21 cellular contexts compared by ENCODE assay signal in the genomic region with DNA sequence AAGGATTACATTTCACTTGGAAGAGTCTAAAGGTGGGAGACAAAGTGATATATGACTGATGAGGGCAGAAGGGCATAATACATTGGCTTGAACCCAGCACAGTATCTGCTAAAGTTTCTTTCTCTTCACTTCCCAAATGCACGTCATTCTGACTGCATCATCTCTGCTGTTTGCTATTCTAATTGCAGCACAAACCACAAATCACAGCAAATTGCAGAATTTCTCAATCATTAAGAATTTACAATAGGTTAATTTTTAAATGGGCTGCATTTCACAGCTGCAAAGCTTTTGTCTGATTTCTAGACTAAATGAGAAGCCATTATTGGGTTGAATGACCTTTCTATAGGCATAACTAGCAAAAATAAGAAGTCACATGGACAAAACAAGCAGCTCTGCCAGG.
"Had no signal": no experiment of that assay in that cellular context is flagged by ENCODE, and none has a peak within 500 bp of the region (broad histone marks: within the 10 kb centered on the region; RNA-seq: fewer than 3 reads in every experiment).

No MANE protein-coding gene starts in this region.

- ATAC-seq: foreskin keratinocyte; left ventricle myocardium superior; psoas muscle; sciatic nerve; stimulated activated memory B cell treated with anti-CD40 and anti-IgM and Interleukin-4, amounts not matched to agents 10 μg/mL and 1 μg/mL and 100 μg/mL, for 72 hours had no signal

- DNase-seq: activated CD4-positive, alpha-beta T cell treated with anti-CD3 and anti-CD28 coated beads, Interleukin-2, amount 50 U/mL, for 4 hours; activated CD4-positive, CD25-positive, alpha-beta regulatory T cell treated with anti-CD3 and anti-CD28 coated beads, Interleukin-2, amount 50 U/mL, for 72 hours; activated effector memory CD4-positive, alpha-beta T cell treated with Interleukin-2 at 50 U/mL for 16 hours; activated T-cell treated with anti-CD3 and anti-CD28 coated beads, Interleukin-2, amount 50 U/mL, for 1 hour; amniotic stem cell; brain microvascular endothelial cell; cerebellar nuclear complex; dermis blood vessel endothelial cell; erythroblast; foreskin keratinocyte; head of caudate nucleus; left ventricle myocardium superior; mesendoderm; nephron progenitor cell; psoas muscle; spleen; stimulated activated CD4-positive, alpha-beta T cell treated with anti-CD3 and anti-CD28 coated beads, Interleukin-1b, Interleukin-23, amount 100 ng/mL, for 48 hours; transverse colon had no signal

- H3K36me3 ChIP-seq: brain microvascular endothelial cell, spleen, transverse colon had no signal

- H3K4me3 ChIP-seq: psoas muscle, spleen, transverse colon had no signal

- H3K4me1 Mint-ChIP-seq: activated naive CD4-positive, alpha-beta T cell treated with anti-CD3 and anti-CD28 coated beads, Interleukin-2, amount 50 U/mL, for 24 hours had no signal

- H3K9me3 Mint-ChIP-seq: activated naive CD4-positive, alpha-beta T cell treated with anti-CD3 and anti-CD28 coated beads, Interleukin-2, amount 50 U/mL, for 24 hours; nephron progenitor cell had no signal

- H3K4me1 ChIP-seq: foreskin keratinocyte, psoas muscle, spleen, transverse colon had no signal

- H3K27ac ChIP-seq: brain microvascular endothelial cell, foreskin keratinocyte, psoas muscle, spleen, transverse colon had no signal

- H3K27me3 Mint-ChIP-seq: activated naive CD4-positive, alpha-beta T cell treated with anti-CD3 and anti-CD28 coated beads, Interleukin-2, amount 50 U/mL, for 24 hours; stimulated activated memory B cell treated with anti-CD40 and anti-IgM and Interleukin-4, amounts not matched to agents 10 μg/mL and 1 μg/mL and 100 μg/mL, for 72 hours had no signal

- H3K27me3 ChIP-seq: brain microvascular endothelial cell, foreskin keratinocyte, spleen, transverse colon had no signal

- H3K9me3 ChIP-seq: psoas muscle, spleen, transverse colon had no signal

- H3K27ac Mint-ChIP-seq: activated naive CD4-positive, alpha-beta T cell treated with anti-CD3 and anti-CD28 coated beads, Interleukin-2, amount 50 U/mL, for 24 hours; nephron progenitor cell; stimulated activated memory B cell treated with anti-CD40 and anti-IgM and Interleukin-4, amounts not matched to agents 10 μg/mL and 1 μg/mL and 100 μg/mL, for 72 hours had no signal

- H3K4me3 Mint-ChIP-seq: activated naive CD4-positive, alpha-beta T cell treated with anti-CD3 and anti-CD28 coated beads, Interleukin-2, amount 50 U/mL, for 24 hours; nephron progenitor cell; stimulated activated memory B cell treated with anti-CD40 and anti-IgM and Interleukin-4, amounts not matched to agents 10 μg/mL and 1 μg/mL and 100 μg/mL, for 72 hours had no signal
